ENCODE assay signal across 8 cellular contexts in the genomic region with DNA sequence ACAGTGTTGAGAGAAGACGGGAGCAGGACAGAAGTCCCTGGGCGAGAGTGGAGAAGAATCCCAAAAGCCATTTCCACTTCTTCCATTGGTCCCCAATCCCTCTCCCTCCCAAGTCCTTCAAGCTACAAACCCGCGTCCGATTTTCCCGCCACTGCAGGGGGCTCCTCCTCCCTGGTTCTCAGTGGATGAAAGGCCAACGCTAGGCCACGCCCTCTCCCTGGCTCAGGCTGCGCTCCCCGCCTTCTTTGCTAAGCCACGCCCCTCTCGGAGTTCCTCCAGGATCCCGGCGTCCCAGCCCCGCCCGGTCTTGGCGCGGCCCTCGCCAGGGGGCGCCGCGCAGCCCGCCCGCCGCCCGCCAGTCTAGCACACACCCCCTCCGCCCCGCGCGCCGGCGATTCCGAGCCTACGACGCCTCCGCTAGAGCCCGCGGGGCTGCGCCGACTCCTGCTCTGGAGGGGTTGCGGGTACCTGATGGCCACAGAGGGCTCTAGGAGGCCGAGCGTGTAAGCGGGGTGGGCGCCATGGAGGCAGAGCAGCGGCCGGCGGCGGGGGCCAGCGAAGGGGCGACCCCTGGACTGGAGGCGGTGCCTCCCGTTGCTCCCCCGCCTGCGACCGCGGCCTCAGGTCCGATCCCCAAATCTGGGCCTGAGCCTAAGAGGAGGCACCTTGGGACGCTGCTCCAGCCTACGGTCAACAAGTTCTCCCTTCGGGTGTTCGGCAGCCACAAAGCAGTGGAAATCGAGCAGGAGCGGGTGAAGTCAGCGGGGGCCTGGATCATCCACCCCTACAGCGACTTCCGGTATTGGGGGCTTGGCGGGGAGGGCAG. TPM values are rescaled to one million over a fixed set of nuclear protein-coding genes. Genes with fewer than 3 reads are reported as not detected.
DNase-seq lines count a peak whose midpoint lies in the region; ATAC-seq and TF ChIP-seq lines count a peak whose summit lies in the region.

A gene (plus strand): TSS at position 394 of the 826 bp plus-strand sequence. CDS start 128 bp downstream, at position 522.

- H4K20me1 ChIP-seq in H9 (ENCODE audit: control insufficient read depth, insufficient read depth, insufficient read length): no peaks in the 10 kb centered on the region

- H3K27ac ChIP-seq in H9 (ENCODE audit: insufficient read length, low read depth, low read length) (no peak within 1 kb of the TSS), RWPE2 (ENCODE audit: poor library complexity, severe bottlenecking) (peak within 1 kb of the TSS; percentile 14)

- H3K4me1 Mint-ChIP-seq in H9: peaks cover 27 to 34% of the 10 kb centered on the region in 2 experiments
- peaks cover 40% of the 10 kb centered on the region for H3K4me1 Mint-ChIP-seq in nephron progenitor cell

- peak within 1 kb of the TSS; percentile 53 for H3K4me3 ChIP-seq in RWPE2 (ENCODE audit: severe bottlenecking)

- H3K79me2 ChIP-seq in H9 (ENCODE audit: insufficient read depth, low read length): peaks cover 6% of the 10 kb centered on the region

- H3K36me3 ChIP-seq in RWPE2 (ENCODE audit: low read depth): peaks cover under 1% of the 10 kb centered on the region; the same call in 1 of the 2 replicates

- H3K4me1 ChIP-seq in H9 (ENCODE audit: insufficient read depth, low read length): peaks cover 9% of the 10 kb centered on the region
- peaks cover under 1% of the 10 kb centered on the region for H3K4me1 ChIP-seq in RWPE2 (ENCODE audit: insufficient read depth, poor library complexity, severe bottlenecking)

- DNase-seq in EH (ENCODE audit: low read depth) (peak; percentile 96), H9 (peak; percentile 99), M059J (ENCODE audit: low read depth) (peak; percentile 93), RWPE2 (ENCODE audit: low spot score) (peak; percentile 95), fibroblast of the conjunctiva (ENCODE audit: low read depth) (peak; percentile 92), nephron progenitor cell (peak; percentile 100)
- DNase-seq in activated T-helper 9 cell treated with anti-CD3 and anti-CD28 coated beads, Interleukin-2, amount 50 U/mL, for 16 hours (ENCODE audit: low read depth): peak; percentile 91
- peak; percentile 98 for DNase-seq in stimulated activated naive CD8-positive, alpha-beta T cell treated with anti-CD3 and anti-CD28 coated beads, Interleukin-15, Interleukin-2, amounts not matched to agents 100 U/mL and 50 U/mL, for 24 hours

- H3K56ac ChIP-seq in H9 (ENCODE audit: insufficient read length, low read depth, low read length): no peak within 1 kb of the TSS

- peak within 1 kb of the TSS; percentile 43 for H3K9ac ChIP-seq in H9 (ENCODE audit: extremely low read depth, insufficient read length, low read length)

- no peak within 1 kb of the TSS for H3K4ac ChIP-seq in H9 (ENCODE audit: low read depth, low read length)

- no peak within 1 kb of the TSS for H3T11ph ChIP-seq in H9 (ENCODE audit: low read length)

- H2BK12ac ChIP-seq in H9 (ENCODE audit: insufficient read length, low read depth, low read length): no peak within 1 kb of the TSS

- no peak within 1 kb of the TSS for H4K5ac ChIP-seq in H9 (ENCODE audit: insufficient read length, low read depth, low read length)

- H3K9me3 ChIP-seq in H9 (ENCODE audit: control insufficient read depth, low read depth, low read length) (no peaks in the 10 kb centered on the region), RWPE2 (ENCODE audit: severe bottlenecking) (no peaks in the 10 kb centered on the region)

- H3K4me3 Mint-ChIP-seq in H9 (peak within 1 kb of the TSS; percentile 67 to 83), nephron progenitor cell (peak within 1 kb of the TSS; percentile 80)

- ATAC-seq in RWPE2 (ENCODE audit: low read depth): peak; percentile 70
- ATAC-seq in stimulated activated naive CD8-positive, alpha-beta T cell treated with anti-CD3 and anti-CD28 coated beads, Interleukin-15, Interleukin-2, amounts not matched to agents 100 U/mL and 50 U/mL, for 24 hours: peak; percentile 76

- no peak within 1 kb of the TSS for H2BK120ac ChIP-seq in H9 (ENCODE audit: low read depth, low read length, poor library complexity, severe bottlenecking)

- H4K8ac ChIP-seq in H9 (replicated peaks; ENCODE audit: insufficient read length, low read depth, low read length): no peak within 1 kb of the TSS

- H3K27me3 ChIP-seq in H9 (ENCODE audit: insufficient read depth, low read length): no peaks in the 10 kb centered on the region
- H3K27me3 ChIP-seq in RWPE2 (ENCODE audit: insufficient read depth, poor library complexity, severe bottlenecking): no peaks in the 10 kb centered on the region

- peak within 1 kb of the TSS; percentile 38 for H3K18ac ChIP-seq in H9 (ENCODE audit: insufficient read length, low read depth, low read length)

- H3K27me3 Mint-ChIP-seq in H9 (ENCODE audit: low read depth) (peaks cover 4% of the 10 kb centered on the region; the same call in 1 of the 2 replicates), nephron progenitor cell (ENCODE audit: low read depth, poor library complexity) (peaks cover 10% of the 10 kb centered on the region)

- no peak within 1 kb of the TSS for H3K27ac Mint-ChIP-seq in H9
- no peak within 1 kb of the TSS for H3K27ac Mint-ChIP-seq in nephron progenitor cell

- H2BK15ac ChIP-seq in H9 (ENCODE audit: low read depth, low read length): no peak within 1 kb of the TSS; the same call in 1 of the 2 replicates

- H3K4me2 ChIP-seq in H9 (ENCODE audit: insufficient read depth, insufficient read length, low read length): peak within 1 kb of the TSS; percentile 94

- H2BK5ac ChIP-seq in H9 (ENCODE audit: insufficient read length, low read length): no peak within 1 kb of the TSS

- no peak within 1 kb of the TSS for H2AK5ac ChIP-seq in H9 (ENCODE audit: insufficient read length, low read length)

- no peak within 1 kb of the TSS for H2BK20ac ChIP-seq in H9 (ENCODE audit: low read depth, low read length, poor library complexity, severe bottlenecking)

- H3K9me3 Mint-ChIP-seq in H9 (0 out of 5 replicates have a peak, but pooled peaks cover 0 to 3% of the 10 kb centered on the region in 2 experiments), nephron progenitor cell (no peaks in the 10 kb centered on the region)

- H4K91ac ChIP-seq in H9 (ENCODE audit: insufficient read length, low read depth, low read length): no peak within 1 kb of the TSS

- H3K23me2 ChIP-seq in H9 (ENCODE audit: insufficient read length, low read depth, low read length, poor library complexity, severe bottlenecking): peaks cover 17% of the 10 kb centered on the region

- peak; percentile 66 for TF ChIP-seq CTCF in H9 (conservative IDR thresholded peaks at IDR 0.05)
- TF ChIP-seq CTCF in RWPE2 (IDR thresholded peaks at IDR 0.05; ENCODE audit: poor library complexity, severe bottlenecking): peak; percentile 93
- peak; percentile 46 for TF ChIP-seq CTCF in nephron progenitor cell (IDR thresholded peaks at IDR 0.05)

- no CpG with 5 or more reads among the region's 68 CpGs for WGBS in H9 (ENCODE audit: extremely low coverage, insufficient read length, low lambda C conversion rate)

- no peak within 1 kb of the TSS for H2AFZ ChIP-seq in H9 (ENCODE audit: low read length)

- no peak within 1 kb of the TSS for H3K23ac ChIP-seq in H9 (ENCODE audit: insufficient read length, low read depth, low read length)

- peaks cover 4% of the 10 kb centered on the region for H3K79me1 ChIP-seq in H9 (ENCODE audit: insufficient read depth, low read depth, low read length, poor library complexity, severe bottlenecking)

- no peak within 1 kb of the TSS; the same call in 1 of the 2 replicates for H3K14ac ChIP-seq in H9 (ENCODE audit: insufficient read depth, low read length)

- H3K36me3 Mint-ChIP-seq in H9 (ENCODE audit: insufficient read depth in 1 of 3, low read depth in 3 of 3): peaks cover 6 to 14% (median 7%) of the 10 kb centered on the region in 3 experiments; a peak in 5 of 7 replicates
- H3K36me3 Mint-ChIP-seq in nephron progenitor cell (ENCODE audit: low read depth): peaks cover 13% of the 10 kb centered on the region

RNA-seq across cellular contexts. Expression of the gene that starts here (rescaled TPM):
- 4.7 and 5.4 TPM in 2 replicates for total RNA-seq in H9 (2021)
- 0.66 and 1.7 TPM in 2 replicates for total RNA-seq in M059J (2014; rRNA removed; shearing (Covaris generic))
